Comparison of ENCODE assay signal across 1 cellular context in genomic region chr6:139378882-139379341, GRCh38.
TF ChIP-seq lines count a peak whose summit lies in the region.

No MANE protein-coding gene starts in this region.

TF ChIP-seq in HepG2, 621 proteins besides CTCF, POLR2A, EP300 and RAD21 (continued from another document and continues in another):
- TF ChIP-seq TFDP2 (CRISPR knock-in tag; IDR thresholded peaks at IDR 0.05) = no peak
- TF ChIP-seq AHDC1 (CRISPR knock-in tag; IDR thresholded peaks at IDR 0.05; ENCODE audit: borderline replicate concordance) = peak; percentile 81; the same call in 1 of the 2 replicates
- TF ChIP-seq JUNB (CRISPR knock-in tag; IDR thresholded peaks at IDR 0.05; ENCODE audit: borderline replicate concordance) = peak; percentile 91
- no peak for TF ChIP-seq IKZF1 (IDR thresholded peaks at IDR 0.05)
- TF ChIP-seq ATF7 (IDR thresholded peaks at IDR 0.05) = no peak
- TF ChIP-seq ATF7 (CRISPR knock-in tag; IDR thresholded peaks at IDR 0.05) = no peak
- no peak for TF ChIP-seq CREBL2 (CRISPR knock-in tag; IDR thresholded peaks at IDR 0.05; ENCODE audit: borderline replicate concordance)
- TF ChIP-seq KLF13 (CRISPR knock-in tag; IDR thresholded peaks at IDR 0.05) = no peak
- TF ChIP-seq HIVEP1 (CRISPR knock-in tag; IDR thresholded peaks at IDR 0.05) = no peak
- peak; percentile 91 for TF ChIP-seq ZEB1 (IDR thresholded peaks at IDR 0.05; ENCODE audit: insufficient replicate concordance, low read depth)
- no peak for TF ChIP-seq STAG1 (CRISPR knock-in tag; IDR thresholded peaks at IDR 0.05)
- peak; percentile 66; the same call in 1 of the 2 replicates for TF ChIP-seq RCOR2 (CRISPR knock-in tag; IDR thresholded peaks at IDR 0.05)
- no peak for TF ChIP-seq TERF1 (CRISPR knock-in tag; IDR thresholded peaks at IDR 0.05)
- TF ChIP-seq ZNF614 (CRISPR knock-in tag; IDR thresholded peaks at IDR 0.05; ENCODE audit: borderline replicate concordance) = 0 out of 2 replicates have a peak, but pooled peaks have one; percentile 59
- TF ChIP-seq FOXP4 (CRISPR knock-in tag; IDR thresholded peaks at IDR 0.05) = peak; percentile 11; the same call in 1 of the 2 replicates
- no peak for TF ChIP-seq LCORL (IDR thresholded peaks at IDR 0.05)
- peak; percentile 86 for TF ChIP-seq LCORL (CRISPR knock-in tag; IDR thresholded peaks at IDR 0.05)
- TF ChIP-seq ZNF331 (CRISPR knock-in tag; IDR thresholded peaks at IDR 0.05) = 0 out of 2 replicates have a peak, but pooled peaks have one; percentile 11
- peak; percentile 48; the same call in 1 of the 2 replicates for TF ChIP-seq HIC2 (CRISPR knock-in tag; IDR thresholded peaks at IDR 0.05; ENCODE audit: low read depth)
- peak; percentile 94 for TF ChIP-seq JUND (CRISPR knock-in tag; IDR thresholded peaks at IDR 0.05)
- no peak for TF ChIP-seq HNRNPLL (IDR thresholded peaks at IDR 0.05; ENCODE audit: low read depth, low read length, poor library complexity, severe bottlenecking)
- no peak for TF ChIP-seq ZNF780A (CRISPR knock-in tag; IDR thresholded peaks at IDR 0.05)
- peak; percentile 28; the same call in 1 of the 2 replicates for TF ChIP-seq RXRA (CRISPR knock-in tag; IDR thresholded peaks at IDR 0.05)
- no peak for TF ChIP-seq TFDP1 (CRISPR knock-in tag; IDR thresholded peaks at IDR 0.05; ENCODE audit: borderline replicate concordance)
- no peak for TF ChIP-seq ZNF256 (CRISPR knock-in tag; conservative IDR thresholded peaks at IDR 0.05)
- no peak for TF ChIP-seq ZNF619 (CRISPR knock-in tag; IDR thresholded peaks at IDR 0.05)
- no peak for TF ChIP-seq HOXD1 (CRISPR knock-in tag; IDR thresholded peaks at IDR 0.05)
- peak; percentile 57; the same call in 1 of the 2 replicates for TF ChIP-seq HOMEZ (CRISPR knock-in tag; IDR thresholded peaks at IDR 0.05; ENCODE audit: low read depth)
- 0 out of 2 replicates have a peak, but pooled peaks have one; percentile 27 for TF ChIP-seq POGZ (CRISPR knock-in tag; IDR thresholded peaks at IDR 0.05)
- no peak for TF ChIP-seq ZNF343 (CRISPR knock-in tag; IDR thresholded peaks at IDR 0.05)
- no peak for TF ChIP-seq PHF21A (CRISPR knock-in tag; IDR thresholded peaks at IDR 0.05)
- peak; percentile 65 for TF ChIP-seq ARID5B (CRISPR knock-in tag; IDR thresholded peaks at IDR 0.05)
- TF ChIP-seq ZNF362 (CRISPR knock-in tag; IDR thresholded peaks at IDR 0.05; ENCODE audit: borderline replicate concordance) = no peak
- TF ChIP-seq ZNF644 (CRISPR knock-in tag; IDR thresholded peaks at IDR 0.05; ENCODE audit: low read depth) = peak; percentile 72
- TF ChIP-seq RXRB (CRISPR knock-in tag; IDR thresholded peaks at IDR 0.05; ENCODE audit: borderline replicate concordance) = peak; percentile 67; the same call in 1 of the 2 replicates
- no peak for TF ChIP-seq GLI4 (CRISPR knock-in tag; IDR thresholded peaks at IDR 0.05; ENCODE audit: borderline replicate concordance)
